In the genomic region with DNA sequence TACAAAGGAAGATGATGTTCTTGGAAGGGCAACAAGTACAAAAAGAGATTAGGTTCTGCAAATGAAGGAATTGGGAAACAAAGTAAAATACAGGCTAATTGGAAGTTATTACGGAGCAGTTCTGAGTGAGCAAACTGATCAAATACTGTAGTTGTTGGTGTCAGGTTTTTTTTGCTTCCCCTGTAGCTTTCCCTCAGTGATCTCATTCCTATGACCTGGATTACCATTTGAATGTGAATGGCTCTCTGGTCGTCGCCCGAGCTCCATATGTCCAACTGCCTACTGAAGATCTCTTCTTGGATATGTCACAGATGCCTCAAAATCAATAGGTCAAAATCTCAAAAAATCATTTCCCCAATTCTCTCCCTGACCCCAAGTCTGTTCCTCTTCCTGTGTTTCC, we compare ENCODE assay signal across 17 cellular contexts. TPM values are rescaled to one million over a fixed set of nuclear protein-coding genes. Genes with fewer than 3 reads are reported as not detected.
DNase-seq lines count a peak whose midpoint lies in the region; ATAC-seq and TF ChIP-seq lines count a peak whose summit lies in the region.
"Had no signal": no experiment of that assay in that cellular context is flagged by ENCODE, and none has a peak within 500 bp of the region (broad histone marks: within the 10 kb centered on the region; RNA-seq: fewer than 3 reads in every experiment).

No MANE protein-coding gene starts in this region.

- H2BK20ac ChIP-seq in H9 (ENCODE audit: low read depth, low read length, poor library complexity, severe bottlenecking) = no peak overlapping the region

- H3K14ac ChIP-seq in H9 (ENCODE audit: insufficient read depth, low read length) = no peak overlapping the region

- no peak overlapping the region for H2BK5ac ChIP-seq in H9 (ENCODE audit: insufficient read length, low read length)

- H3K4me3 ChIP-seq in foreskin fibroblast (ENCODE audit: low read depth in 1 of 2, low read length in 2 of 2) = no peak overlapping the region

- TF ChIP-seq CTCF in H9 (conservative IDR thresholded peaks at IDR 0.05) (no peak), activated B cell treated with CpG ODN at 0.5 μM for 24 hours (IDR thresholded peaks at IDR 0.05) (no peak), foreskin fibroblast (IDR thresholded peaks at IDR 0.05; ENCODE audit: low read depth, low read length) (no peak)

- peak overlapping the region in 2 of 3 experiments; percentile 11 to 47; a peak in 5 of 7 replicates for H3K27ac Mint-ChIP-seq in H9
- H3K27ac Mint-ChIP-seq in activated B cell treated with CpG ODN at 0.5 μM for 24 hours = peak overlapping the region; percentile 1
- H3K27ac Mint-ChIP-seq: HFFc6 had no signal

- no peak overlapping the region for H3K4me2 ChIP-seq in H9 (ENCODE audit: insufficient read depth, insufficient read length, low read length)

- no peak overlapping the region for H2BK12ac ChIP-seq in H9 (ENCODE audit: insufficient read length, low read depth, low read length)

- POLR2A ChIA-PET in activated B cell treated with CpG ODN at 0.5 μM for 24 hours (lab: Charles Lee) = interaction anchor here (0.6 kb wide), 1 partner anchor 9 kb away, joined by 4 read pairs; no protein-coding TSS in a partner anchor

- H3K56ac ChIP-seq in H9 (ENCODE audit: insufficient read length, low read depth, low read length) = no peak overlapping the region

- H3K23me2 ChIP-seq in H9 (ENCODE audit: insufficient read length, low read depth, low read length, poor library complexity, severe bottlenecking) = no peaks in the 10 kb centered on the region

- no peak overlapping the region for H3K4ac ChIP-seq in H9 (ENCODE audit: low read depth, low read length)

- CTCF ChIA-PET in activated B cell treated with CpG ODN at 0.5 μM for 24 hours (lab: Charles Lee) = interaction anchor here (2.3 kb wide), 1 partner anchor 96 kb away, joined by 8 read pairs; no protein-coding TSS in a partner anchor

- H3K9me3 ChIP-seq in H9 (ENCODE audit: control insufficient read depth, low read depth, low read length) = no peaks in the 10 kb centered on the region

- H3K79me2 ChIP-seq in H9 (ENCODE audit: insufficient read depth, low read length) = no peaks in the 10 kb centered on the region

- H4K20me1 ChIP-seq in H9 (ENCODE audit: control insufficient read depth, insufficient read depth, insufficient read length) = no peaks in the 10 kb centered on the region

- H2BK15ac ChIP-seq in H9 (ENCODE audit: low read depth, low read length) = no peak overlapping the region

- no peak overlapping the region for H2AK5ac ChIP-seq in H9 (ENCODE audit: insufficient read length, low read length)

- no peaks in the 10 kb centered on the region for H3K27me3 ChIP-seq in H9 (ENCODE audit: insufficient read depth, low read length)

- DNase-seq in H9 (no peak), activated B cell treated with CpG ODN at 0.5 μM for 24 hours (no peak), iPS-NIHi7 (ENCODE audit: extremely low spot score) (peak; percentile 21), foreskin fibroblast (no peak), NCI-H345 (lab: John Stamatoyannopoulos, UW) (no peak), substantia nigra (lab: John Stamatoyannopoulos, UW) (no peak)
- DNase-seq: ACHN, COR-L47, DMS 273 treated with DMSO at 0.1 percent for 48 hours, DND-41, HFFc6, NCI-H1105, NCI-H2081 treated with DMSO at 0.1 percent for 48 hours, Right ventricle myocardium superior, SW 1271 had no signal

- no peak overlapping the region for H3K9ac ChIP-seq in H9 (ENCODE audit: extremely low read depth, insufficient read length, low read length)

- no peaks in the 10 kb centered on the region for H3K9me3 Mint-ChIP-seq in H9
- no peaks in the 10 kb centered on the region for H3K9me3 Mint-ChIP-seq in activated B cell treated with CpG ODN at 0.5 μM for 24 hours
- H3K9me3 Mint-ChIP-seq: HFFc6 had no signal

- no peak overlapping the region for H3K18ac ChIP-seq in H9 (ENCODE audit: insufficient read length, low read depth, low read length)

- no peak overlapping the region for H2BK120ac ChIP-seq in H9 (ENCODE audit: low read depth, low read length, poor library complexity, severe bottlenecking)

- H3K4me1 Mint-ChIP-seq in H9 (peaks cover 13 to 14% of the 10 kb centered on the region in 2 experiments), activated B cell treated with CpG ODN at 0.5 μM for 24 hours (peaks cover 34% of the 10 kb centered on the region)

- H3K36me3 Mint-ChIP-seq in H9 (ENCODE audit: insufficient read depth in 1 of 3, low read depth in 3 of 3) (peaks cover 0 to 2% (median 1%) of the 10 kb centered on the region in 3 experiments; a peak in 3 of 7 replicates), activated B cell treated with CpG ODN at 0.5 μM for 24 hours (ENCODE audit: low read depth) (peaks cover 6% of the 10 kb centered on the region)

- intact Hi-C loops in activated B cell treated with CpG ODN at 0.5 μM for 24 hours (cut with micrococcal nuclease) = loop anchor here (10.0 kb wide), 1 partner anchor 53 kb away; no protein-coding TSS in a partner anchor

- H3K79me1 ChIP-seq in H9 (ENCODE audit: insufficient read depth, low read depth, low read length, poor library complexity, severe bottlenecking) = no peaks in the 10 kb centered on the region

- H3K27ac ChIP-seq in H9 (ENCODE audit: insufficient read length, low read depth, low read length) = no peak overlapping the region
- H3K27ac ChIP-seq in substantia nigra (ENCODE audit: low read depth, low read length, poor library complexity, severe bottlenecking) = no peak overlapping the region
- H3K27ac ChIP-seq: HL-60 had no signal

- no peaks in the 10 kb centered on the region; the same call in 1 of the 2 replicates for H3K4me1 ChIP-seq in H9 (ENCODE audit: insufficient read depth, low read length)

- H3K4me3 Mint-ChIP-seq in H9 (no peak overlapping the region), activated B cell treated with CpG ODN at 0.5 μM for 24 hours (no peak overlapping the region)
- H3K4me3 Mint-ChIP-seq: HFFc6 had no signal

- H3K23ac ChIP-seq in H9 (ENCODE audit: insufficient read length, low read depth, low read length) = no peak overlapping the region

- H4K5ac ChIP-seq in H9 (ENCODE audit: insufficient read length, low read depth, low read length) = no peak overlapping the region

- no peak overlapping the region for H3T11ph ChIP-seq in H9 (ENCODE audit: low read length)

- ATAC-seq in activated B cell treated with CpG ODN at 0.5 μM for 24 hours (ENCODE audit: low read depth) (no peak), GM18861 (IDR thresholded peaks at IDR 0.05; ENCODE audit: unreplicated experiment) (no peak)

- no peak overlapping the region for H4K91ac ChIP-seq in H9 (ENCODE audit: insufficient read length, low read depth, low read length)

- no peaks in the 10 kb centered on the region for H3K27me3 Mint-ChIP-seq in H9 (ENCODE audit: low read depth)
- no peaks in the 10 kb centered on the region for H3K27me3 Mint-ChIP-seq in activated B cell treated with CpG ODN at 0.5 μM for 24 hours

- no CpG with 5 or more reads among the region's 4 CpGs for WGBS in H9 (ENCODE audit: extremely low coverage, insufficient read length, low lambda C conversion rate)

- H4K8ac ChIP-seq in H9 (replicated peaks; ENCODE audit: insufficient read length, low read depth, low read length) = no peak overlapping the region

- no peak overlapping the region for H2AFZ ChIP-seq in H9 (ENCODE audit: low read length)

RNA-seq across cellular contexts. Expression of a gene that starts 28.9 kb away (rescaled TPM):
- total RNA-seq in H9 (2021) (34.5 and 37.5 TPM in 2 replicates), activated B cell treated with CpG ODN at 0.5 μM for 24 hours (46.9 and 55.0 TPM in 2 replicates)
